In genomic region chr7:117412390-117412789, GRCh38 we compare ENCODE assay signal across 27 cellular contexts. TPM values are rescaled to one million over a fixed set of nuclear protein-coding genes. Genes with fewer than 3 reads are reported as not detected.
A peak's percentile ranks its signal among the peaks of the same experiment; 100 is the strongest.
DNase-seq lines count a peak whose midpoint lies in the region; ATAC-seq, FAIRE-seq and TF ChIP-seq lines count a peak whose summit lies in the region.
"Had no signal": no experiment of that assay in that cellular context is flagged by ENCODE, and none has a peak within 500 bp of the region (broad histone marks: within the 10 kb centered on the region; RNA-seq: fewer than 3 reads in every experiment).

No MANE protein-coding gene starts in this region.

- 78% methylated on average over 1 of the region's 1 CpG for WGBS in A549 (ENCODE audit: missing lambda C conversion rate)

- peak; percentile 13 for FAIRE-seq in A549 (lab: Jason Lieb, UNC)
- FAIRE-seq: GM12891, GM18507, H1 had no signal

- H3K27me3 Mint-ChIP-seq in activated CD4-positive, alpha-beta T cell treated with anti-CD3 and anti-CD28 coated beads, Interleukin-2, amount 10 ng/mL, durations not matched to agents 24 days and 14 days: no peaks in the 10 kb centered on the region
- H3K27me3 Mint-ChIP-seq: CD4-positive, alpha-beta T cell had no signal

- no peak for TF ChIP-seq RAD21 in A549 (conservative IDR thresholded peaks at IDR 0.05 in 1 of 2, IDR thresholded peaks at IDR 0.05 in 1 of 2)

- CTCF ChIA-PET in A549 (lab: Yijun Ruan, JAX): interaction anchor here (1.2 kb wide), 1 partner anchor 13 kb away, joined by 4 read pairs; no protein-coding TSS in a partner anchor
- CTCF ChIA-PET in HEK293T (lab: Yijun Ruan, JAX): interaction anchor here (0.7 to 1.5 kb wide), 2 partner anchors 286 to 1508 kb away, joined by 3 to 4 read pairs; no protein-coding TSS in a partner anchor

- H3K36me3 Mint-ChIP-seq in activated CD4-positive, alpha-beta T cell treated with anti-CD3 and anti-CD28 coated beads, Interleukin-2, amount 10 ng/mL, durations not matched to agents 24 days and 14 days (ENCODE audit: low read depth): no peaks in the 10 kb centered on the region
- H3K36me3 Mint-ChIP-seq: CD14-positive monocyte; CD8-positive, alpha-beta memory T cell had no signal

- POLR2A ChIA-PET in A549 (lab: Yijun Ruan, JAX): no interaction called here
- POLR2A ChIA-PET in HEK293T (lab: Yijun Ruan, JAX): no interaction called here

- intact Hi-C loops in activated CD4-positive, alpha-beta T cell treated with anti-CD3 and anti-CD28 coated beads, Interleukin-2, amount 10 ng/mL, durations not matched to agents 24 days and 14 days (cut with micrococcal nuclease): no loop called here

- no peaks in the 10 kb centered on the region for H3K4me1 Mint-ChIP-seq in activated CD4-positive, alpha-beta T cell treated with anti-CD3 and anti-CD28 coated beads, Interleukin-2, amount 10 ng/mL, durations not matched to agents 24 days and 14 days
- H3K4me1 Mint-ChIP-seq: CD14-positive monocyte; CD8-positive, alpha-beta memory T cell had no signal

- no peaks in the 10 kb centered on the region for H3K4me1 ChIP-seq in A549
- H3K4me1 ChIP-seq: BE2C had no signal

- no peak for TF ChIP-seq EP300 in A549 (IDR thresholded peaks at IDR 0.05)

- H3K4me2 ChIP-seq in A549: no peak overlapping the region

- no peak overlapping the region for H3K27ac ChIP-seq in A549
- H3K27ac ChIP-seq: 22Rv1, GM23248 had no signal

- H3K9me3 ChIP-seq in A549: no peaks in the 10 kb centered on the region
- H3K9me3 ChIP-seq: BE2C; BLaER1 treated with 17β-estradiol and CSF1 and Interleukin-3, amounts not matched to agents 10 nM and 100 nM had no signal

- no peak overlapping the region for H3K27ac Mint-ChIP-seq in activated CD4-positive, alpha-beta T cell treated with anti-CD3 and anti-CD28 coated beads, Interleukin-2, amount 10 ng/mL, durations not matched to agents 24 days and 14 days
- H3K27ac Mint-ChIP-seq: CD14-positive monocyte; CD4-positive, alpha-beta T cell; CD8-positive, alpha-beta memory T cell had no signal

- no peak for ATAC-seq in A549

- H3K9me3 Mint-ChIP-seq in activated CD4-positive, alpha-beta T cell treated with anti-CD3 and anti-CD28 coated beads, Interleukin-2, amount 10 ng/mL, durations not matched to agents 24 days and 14 days: no peaks in the 10 kb centered on the region
- H3K9me3 Mint-ChIP-seq: CD8-positive, alpha-beta memory T cell had no signal

- TF ChIP-seq CTCF in A549 (IDR thresholded peaks at IDR 0.05) (no peak), fibroblast of villous mesenchyme (IDR thresholded peaks at IDR 0.05; ENCODE audit: insufficient read depth, low read depth, low read length) (no peak)

- DNase-seq in A549 (ENCODE audit: low read depth in 1 of 2, low spot score in 1 of 2) (no peak), HEK293T (ENCODE audit: extremely low spot score) (no peak), fibroblast of villous mesenchyme (ENCODE audit: low read depth) (peak; percentile 25), iPS-NIHi11 (ENCODE audit: low spot score) (no peak), COLO829 (ENCODE audit: low spot score) (no peak)
- no peak for DNase-seq in activated CD4-positive, alpha-beta T cell treated with anti-CD3 and anti-CD28 coated beads, Interleukin-2, amount 10 ng/mL, durations not matched to agents 24 days and 14 days
- DNase-seq: ACHN; AML-193; BE2C; Calu3; CD4-positive, alpha-beta T cell; CD8-positive, alpha-beta memory T cell; COR-L47; DMS53; DMS79 treated with DMSO at 0.1 percent for 48 hours; GF-D8; GM23248; H7; HCEC 1CT had no signal

- H3K4me3 ChIP-seq in A549: no peak overlapping the region
- no peak overlapping the region for H3K4me3 ChIP-seq in fibroblast of villous mesenchyme (ENCODE audit: low read depth, low read length)
- H3K4me3 ChIP-seq: BLaER1 treated with 17β-estradiol and CSF1 and Interleukin-3, amounts not matched to agents 10 nM and 100 nM; GM23248 had no signal

- no peak for TF ChIP-seq POLR2A in A549 (IDR thresholded peaks at IDR 0.05; ENCODE audit: low read length)

- H3K4me3 Mint-ChIP-seq in activated CD4-positive, alpha-beta T cell treated with anti-CD3 and anti-CD28 coated beads, Interleukin-2, amount 10 ng/mL, durations not matched to agents 24 days and 14 days: no peak overlapping the region
- H3K4me3 Mint-ChIP-seq: CD14-positive monocyte; CD4-positive, alpha-beta T cell; CD8-positive, alpha-beta memory T cell had no signal

TF ChIP-seq in A549, 52 proteins besides CTCF, POLR2A, EP300 and RAD21:
- TF ChIP-seq CHD4 (IDR thresholded peaks at IDR 0.05; ENCODE audit: borderline replicate concordance) (no peak), ZFP36 (IDR thresholded peaks at IDR 0.05; ENCODE audit: borderline replicate concordance, partially characterized antibody) (no peak), SREBF2 (IDR thresholded peaks at IDR 0.05) (no peak), BCL3 (IDR thresholded peaks at IDR 0.05) (no peak), ZC3H11A (IDR thresholded peaks at IDR 0.05) (no peak), NPAS2 (CRISPR knock-in tag; IDR thresholded peaks at IDR 0.05; ENCODE audit: borderline replicate concordance) (no peak)

TF ChIP-seq in HEK293T, 16 proteins besides CTCF, POLR2A, EP300 and RAD21:
- TF ChIP-seq TARDBP (IDR thresholded peaks at IDR 0.05): no peak
- 0 out of 2 replicates have a peak, but pooled peaks have one; percentile 43 for TF ChIP-seq PKNOX1 (IDR thresholded peaks at IDR 0.05)
- no peak for TF ChIP-seq SP1 (IDR thresholded peaks at IDR 0.05)
TF ChIP-seq in HEK293T: peak in this region for 1.

RNA-seq across cellular contexts. Expression of gene ASZ1, which starts 14.9 kb away (rescaled TPM):
- polyA plus RNA-seq in A549 (2011; rRNA removed) (not detected in 2 replicates), A549 (2017; fragmentation: RNase III; extraction: RNeasy Plus Mini Kit Qiagen cat#74134 plus additional on column Dnase treatment) (not detected in 3 replicates)
- not detected in 2 replicates for polyA plus RNA-seq in A549 (2012; cell fraction: cytosol; rRNA removed)
- polyA plus RNA-seq in A549 (2012; cell fraction: nucleus; rRNA removed): not detected in 2 replicates
- not detected in 2 replicates for polyA minus RNA-seq in A549 (2011; rRNA and poly(A)+ RNA removed)
- under 0.01 TPM in 2 replicates for total RNA-seq in fibroblast of villous mesenchyme
- not detected in 2 replicates for total RNA-seq in activated CD4-positive, alpha-beta T cell treated with anti-CD3 and anti-CD28 coated beads, Interleukin-2, amount 10 ng/mL, durations not matched to agents 24 days and 14 days
- total RNA-seq: Calu3; CD4-positive, alpha-beta T cell; CD8-positive, alpha-beta memory T cell; Daoy; G401; GM23248; H1; H7 had no signal
- polyA plus RNA-seq: CD14-positive monocyte; CD8-positive, alpha-beta memory T cell; GM23248; H1 had no signal
